Comparison of ENCODE assay signal across 27 cellular contexts in genomic region chr2:181626671-181627070, GRCh38. TPM values are rescaled to one million over a fixed set of nuclear protein-coding genes. Genes with fewer than 3 reads are reported as not detected.
"Had no signal": no experiment of that assay in that cellular context is flagged by ENCODE, and none has a peak within 500 bp of the region (broad histone marks: within the 10 kb centered on the region; RNA-seq: fewer than 3 reads in every experiment).

No MANE protein-coding gene starts in this region.

- H3K4me3 ChIP-seq: adrenal gland, hepatocyte, psoas muscle, right atrium auricular region, skin epidermis, thoracic aorta, vagina had no signal

- H3K4me1 Mint-ChIP-seq: activated T-helper 17 cell treated with anti-CD3 and anti-CD28 coated beads, Interleukin-2, amount 50 U/mL, for 72 hours; memory B cell; stimulated activated naive B cell treated with anti-CD40 and anti-IgM and Interleukin-4, amounts not matched to agents 10 μg/mL and 1 μg/mL and 100 μg/mL, for 72 hours had no signal

- H2AFZ ChIP-seq: hepatocyte had no signal

- H3K27me3 ChIP-seq: adrenal gland, hepatocyte, right atrium auricular region, vagina had no signal

- H3K27ac ChIP-seq: adrenal gland, foreskin keratinocyte, hepatocyte, psoas muscle, right atrium auricular region, skin epidermis, thoracic aorta, vagina had no signal

- H3K36me3 ChIP-seq: adrenal gland, right atrium auricular region, thoracic aorta, vagina had no signal

- DNase-seq: activated T-cell treated with anti-CD3 and anti-CD28 coated beads, Interleukin-2, amount 50 U/mL, for 1 hour; adrenal gland; effector CD4-positive, alpha-beta T cell; foreskin keratinocyte; psoas muscle; stimulated activated CD4-positive, alpha-beta T cell treated with anti-CD3 and anti-CD28 coated beads, Interleukin-15, amount 100 ng/mL, for 24 hours; stimulated activated naive B cell treated with anti-CD40 and anti-IgM and Interleukin-4, amounts not matched to agents 10 μg/mL and 1 μg/mL and 100 μg/mL, for 72 hours; T1000 had no signal

- H3K36me3 Mint-ChIP-seq: activated naive CD4-positive, alpha-beta T cell treated with anti-CD3 and anti-CD28 coated beads, Interleukin-2, amount 50 U/mL, for 72 hours; memory B cell; natural killer cell treated with Interleukin-12 subunit alpha and Interleukin-12 subunit beta and Interleukin-15 and Interleukin-18, amount 100 ng/mL, for 72 hours; stimulated activated naive B cell treated with anti-CD40 and anti-IgM and Interleukin-4, amounts not matched to agents 10 μg/mL and 1 μg/mL and 100 μg/mL, for 72 hours; type B pancreatic cell; WTC11 had no signal

- H3K4me1 ChIP-seq: adrenal gland, foreskin keratinocyte, psoas muscle, right atrium auricular region, vagina had no signal

- H3K4me3 Mint-ChIP-seq: activated T-helper 17 cell treated with anti-CD3 and anti-CD28 coated beads, Interleukin-2, amount 50 U/mL, for 72 hours; dendritic cell treated with granulocyte-macrophage colony-stimulating factor and Interleukin-4, amounts not matched to agents 40 ng/mL and 50 ng/mL, for 4 days; memory B cell; natural killer cell treated with Interleukin-12 subunit alpha and Interleukin-12 subunit beta and Interleukin-15 and Interleukin-18, amount 100 ng/mL, for 72 hours; stimulated activated naive B cell treated with anti-CD40 and anti-IgM and Interleukin-4, amounts not matched to agents 10 μg/mL and 1 μg/mL and 100 μg/mL, for 72 hours; T-helper 1 cell treated with Interleukin-12 subunit alpha and Interleukin-12 subunit beta and Interleukin-4 antibody, amounts not matched to agents 30 μg/mL and 1 μg/mL, for 36 hours; type B pancreatic cell; WTC11 had no signal

- H3K27ac Mint-ChIP-seq: activated naive CD4-positive, alpha-beta T cell treated with anti-CD3 and anti-CD28 coated beads, Interleukin-2, amount 50 U/mL, for 72 hours; activated T-helper 17 cell treated with anti-CD3 and anti-CD28 coated beads, Interleukin-2, amount 50 U/mL, for 72 hours; dendritic cell treated with granulocyte-macrophage colony-stimulating factor and Interleukin-4, amounts not matched to agents 40 ng/mL and 50 ng/mL, for 4 days; memory B cell; natural killer cell treated with Interleukin-12 subunit alpha and Interleukin-12 subunit beta and Interleukin-15 and Interleukin-18, amount 100 ng/mL, for 72 hours; stimulated activated naive B cell treated with anti-CD40 and anti-IgM and Interleukin-4, amounts not matched to agents 10 μg/mL and 1 μg/mL and 100 μg/mL, for 72 hours; T-helper 1 cell treated with Interleukin-12 subunit alpha and Interleukin-12 subunit beta and Interleukin-4 antibody, amounts not matched to agents 30 μg/mL and 1 μg/mL, for 36 hours; type B pancreatic cell; WTC11 had no signal

- H3K79me2 ChIP-seq: hepatocyte had no signal

- FAIRE-seq: bronchial epithelial cell, endometrium had no signal

- H3K4me2 ChIP-seq: hepatocyte had no signal

- H3K27me3 Mint-ChIP-seq: dendritic cell treated with granulocyte-macrophage colony-stimulating factor and Interleukin-4, amounts not matched to agents 40 ng/mL and 50 ng/mL, for 4 days had no signal

- H3K9me3 ChIP-seq: adrenal gland, psoas muscle, right atrium auricular region, thoracic aorta, vagina had no signal

- ATAC-seq: activated naive CD4-positive, alpha-beta T cell treated with anti-CD3 and anti-CD28 coated beads, Interleukin-2, amount 50 U/mL, for 72 hours; activated T-helper 17 cell treated with anti-CD3 and anti-CD28 coated beads, Interleukin-2, amount 50 U/mL, for 72 hours; foreskin keratinocyte; psoas muscle; stimulated activated naive B cell treated with anti-CD40 and anti-IgM and Interleukin-4, amounts not matched to agents 10 μg/mL and 1 μg/mL and 100 μg/mL, for 72 hours; WTC11 had no signal

- H3K9me3 Mint-ChIP-seq: activated naive CD4-positive, alpha-beta T cell treated with anti-CD3 and anti-CD28 coated beads, Interleukin-2, amount 50 U/mL, for 72 hours; activated T-helper 17 cell treated with anti-CD3 and anti-CD28 coated beads, Interleukin-2, amount 50 U/mL, for 72 hours; dendritic cell treated with granulocyte-macrophage colony-stimulating factor and Interleukin-4, amounts not matched to agents 40 ng/mL and 50 ng/mL, for 4 days; memory B cell; natural killer cell treated with Interleukin-12 subunit alpha and Interleukin-12 subunit beta and Interleukin-15 and Interleukin-18, amount 100 ng/mL, for 72 hours; stimulated activated naive B cell treated with anti-CD40 and anti-IgM and Interleukin-4, amounts not matched to agents 10 μg/mL and 1 μg/mL and 100 μg/mL, for 72 hours; T-helper 1 cell treated with Interleukin-12 subunit alpha and Interleukin-12 subunit beta and Interleukin-4 antibody, amounts not matched to agents 30 μg/mL and 1 μg/mL, for 36 hours; type B pancreatic cell had no signal

RNA-seq across cellular contexts. Expression of gene CERKL, which starts 30.2 kb away (rescaled TPM):
- total RNA-seq: activated naive CD4-positive, alpha-beta T cell treated with anti-CD3 and anti-CD28 coated beads, Interleukin-2, amount 50 U/mL, for 72 hours; activated T-helper 17 cell treated with anti-CD3 and anti-CD28 coated beads, Interleukin-2, amount 50 U/mL, for 72 hours; adrenal gland; bronchial epithelial cell; chondrocyte; foreskin keratinocyte; natural killer cell treated with Interleukin-12 subunit alpha and Interleukin-12 subunit beta and Interleukin-15 and Interleukin-18, amount 100 ng/mL, for 72 hours; osteocyte; psoas muscle; right atrium auricular region; thoracic aorta; vagina had no signal
- polyA plus RNA-seq: psoas muscle had no signal

RNA-seq across cellular contexts. Expression of gene NEUROD1, which starts 53.6 kb away (rescaled TPM):
- total RNA-seq: activated naive CD4-positive, alpha-beta T cell treated with anti-CD3 and anti-CD28 coated beads, Interleukin-2, amount 50 U/mL, for 72 hours; activated T-helper 17 cell treated with anti-CD3 and anti-CD28 coated beads, Interleukin-2, amount 50 U/mL, for 72 hours; adrenal gland; bronchial epithelial cell; chondrocyte; epithelial cell of proximal tubule; foreskin keratinocyte; liver; natural killer cell treated with Interleukin-12 subunit alpha and Interleukin-12 subunit beta and Interleukin-15 and Interleukin-18, amount 100 ng/mL, for 72 hours; osteocyte; psoas muscle; right atrium auricular region; thoracic aorta; vagina had no signal
- polyA plus RNA-seq: adrenal gland, foreskin keratinocyte, liver, psoas muscle had no signal
